ENCODE assay signal across 1 cellular context in the genomic region with DNA sequence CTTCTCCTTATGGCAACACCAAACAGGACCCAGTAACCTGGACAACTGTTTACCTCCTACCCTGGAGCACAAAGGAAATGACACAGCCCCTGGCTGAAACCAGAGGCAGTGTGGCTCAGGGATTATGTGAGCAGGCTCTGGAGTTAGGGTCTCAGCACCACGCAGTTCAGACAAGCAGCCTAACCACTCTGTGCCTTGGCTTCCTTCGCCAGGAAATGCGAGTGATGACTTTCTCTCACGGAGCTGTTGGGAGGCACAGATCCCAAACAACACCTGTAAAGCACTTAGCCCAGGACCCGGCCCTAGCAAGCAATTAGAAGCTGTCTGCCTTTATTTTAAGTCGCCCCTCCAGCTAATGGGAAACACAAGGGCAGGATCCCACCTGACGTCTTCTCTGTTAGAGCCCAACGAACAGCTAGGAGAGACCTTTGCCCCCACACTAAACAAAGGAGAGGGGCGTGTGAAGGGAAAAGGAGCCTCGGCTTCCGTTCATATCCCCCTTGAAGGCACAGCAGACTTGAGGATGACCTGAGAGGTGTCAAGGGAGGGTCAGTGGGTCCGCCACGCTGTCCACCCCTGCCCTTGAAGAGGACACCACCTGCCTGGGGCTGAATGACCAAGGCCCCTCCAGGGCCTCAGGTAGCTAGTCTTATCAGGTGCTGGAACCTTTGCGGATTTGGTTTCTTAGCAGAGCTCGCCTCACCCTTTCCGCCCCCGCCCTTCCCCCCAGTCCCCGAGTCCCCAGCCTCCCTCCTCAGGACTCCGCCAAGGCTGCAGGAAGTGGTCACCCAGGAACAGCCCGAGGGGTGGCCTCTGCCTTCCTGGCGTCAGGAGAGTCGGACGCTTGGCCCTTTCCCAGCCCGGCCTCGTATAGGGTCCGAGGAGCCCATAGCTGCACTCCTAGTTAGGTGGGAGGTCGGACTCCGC.
A peak's percentile ranks its signal among the peaks of the same experiment; 100 is the strongest.
TF ChIP-seq lines count a peak whose summit lies in the region.

No MANE protein-coding gene starts in this region.

TF ChIP-seq in HepG2, 621 proteins besides CTCF, POLR2A, EP300 and RAD21 (continued from another document):
- TF ChIP-seq, protein P1, sequence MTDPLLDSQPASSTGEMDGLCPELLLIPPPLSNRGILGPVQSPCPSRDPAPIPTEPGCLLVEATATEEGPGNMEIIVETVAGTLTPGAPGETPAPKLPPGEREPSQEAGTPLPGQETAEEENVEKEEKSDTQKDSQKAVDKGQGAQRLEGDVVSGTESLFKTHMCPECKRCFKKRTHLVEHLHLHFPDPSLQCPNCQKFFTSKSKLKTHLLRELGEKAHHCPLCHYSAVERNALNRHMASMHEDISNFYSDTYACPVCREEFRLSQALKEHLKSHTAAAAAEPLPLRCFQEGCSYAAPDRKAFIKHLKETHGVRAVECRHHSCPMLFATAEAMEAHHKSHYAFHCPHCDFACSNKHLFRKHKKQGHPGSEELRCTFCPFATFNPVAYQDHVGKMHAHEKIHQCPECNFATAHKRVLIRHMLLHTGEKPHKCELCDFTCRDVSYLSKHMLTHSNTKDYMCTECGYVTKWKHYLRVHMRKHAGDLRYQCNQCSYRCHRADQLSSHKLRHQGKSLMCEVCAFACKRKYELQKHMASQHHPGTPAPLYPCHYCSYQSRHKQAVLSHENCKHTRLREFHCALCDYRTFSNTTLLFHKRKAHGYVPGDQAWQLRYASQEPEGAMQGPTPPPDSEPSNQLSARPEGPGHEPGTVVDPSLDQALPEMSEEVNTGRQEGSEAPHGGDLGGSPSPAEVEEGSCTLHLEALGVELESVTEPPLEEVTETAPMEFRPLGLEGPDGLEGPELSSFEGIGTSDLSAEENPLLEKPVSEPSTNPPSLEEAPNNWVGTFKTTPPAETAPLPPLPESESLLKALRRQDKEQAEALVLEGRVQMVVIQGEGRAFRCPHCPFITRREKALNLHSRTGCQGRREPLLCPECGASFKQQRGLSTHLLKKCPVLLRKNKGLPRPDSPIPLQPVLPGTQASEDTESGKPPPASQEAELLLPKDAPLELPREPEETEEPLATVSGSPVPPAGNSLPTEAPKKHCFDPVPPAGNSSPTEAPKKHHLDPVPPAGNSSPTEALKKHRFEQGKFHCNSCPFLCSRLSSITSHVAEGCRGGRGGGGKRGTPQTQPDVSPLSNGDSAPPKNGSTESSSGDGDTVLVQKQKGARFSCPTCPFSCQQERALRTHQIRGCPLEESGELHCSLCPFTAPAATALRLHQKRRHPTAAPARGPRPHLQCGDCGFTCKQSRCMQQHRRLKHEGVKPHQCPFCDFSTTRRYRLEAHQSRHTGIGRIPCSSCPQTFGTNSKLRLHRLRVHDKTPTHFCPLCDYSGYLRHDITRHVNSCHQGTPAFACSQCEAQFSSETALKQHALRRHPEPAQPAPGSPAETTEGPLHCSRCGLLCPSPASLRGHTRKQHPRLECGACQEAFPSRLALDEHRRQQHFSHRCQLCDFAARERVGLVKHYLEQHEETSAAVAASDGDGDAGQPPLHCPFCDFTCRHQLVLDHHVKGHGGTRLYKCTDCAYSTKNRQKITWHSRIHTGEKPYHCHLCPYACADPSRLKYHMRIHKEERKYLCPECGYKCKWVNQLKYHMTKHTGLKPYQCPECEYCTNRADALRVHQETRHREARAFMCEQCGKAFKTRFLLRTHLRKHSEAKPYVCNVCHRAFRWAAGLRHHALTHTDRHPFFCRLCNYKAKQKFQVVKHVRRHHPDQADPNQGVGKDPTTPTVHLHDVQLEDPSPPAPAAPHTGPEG (CRISPR knock-in tag; IDR thresholded peaks at IDR 0.05), result no peak
- TF ChIP-seq RXRB (CRISPR knock-in tag; IDR thresholded peaks at IDR 0.05; ENCODE audit: borderline replicate concordance), result 0 out of 2 replicates have a peak, but pooled peaks have one; percentile 34
- TF ChIP-seq ZNF883 (CRISPR knock-in tag; IDR thresholded peaks at IDR 0.05; ENCODE audit: not compliant biosample characterization), result no peak
- no peak for TF ChIP-seq JARID2 (CRISPR knock-in tag; IDR thresholded peaks at IDR 0.05; ENCODE audit: insufficient replicate concordance)
- no peak for TF ChIP-seq SMC3 (IDR thresholded peaks at IDR 0.05; ENCODE audit: low read length)
- TF ChIP-seq SP2 (CRISPR knock-in tag; IDR thresholded peaks at IDR 0.05), result no peak
- TF ChIP-seq, protein P2, sequence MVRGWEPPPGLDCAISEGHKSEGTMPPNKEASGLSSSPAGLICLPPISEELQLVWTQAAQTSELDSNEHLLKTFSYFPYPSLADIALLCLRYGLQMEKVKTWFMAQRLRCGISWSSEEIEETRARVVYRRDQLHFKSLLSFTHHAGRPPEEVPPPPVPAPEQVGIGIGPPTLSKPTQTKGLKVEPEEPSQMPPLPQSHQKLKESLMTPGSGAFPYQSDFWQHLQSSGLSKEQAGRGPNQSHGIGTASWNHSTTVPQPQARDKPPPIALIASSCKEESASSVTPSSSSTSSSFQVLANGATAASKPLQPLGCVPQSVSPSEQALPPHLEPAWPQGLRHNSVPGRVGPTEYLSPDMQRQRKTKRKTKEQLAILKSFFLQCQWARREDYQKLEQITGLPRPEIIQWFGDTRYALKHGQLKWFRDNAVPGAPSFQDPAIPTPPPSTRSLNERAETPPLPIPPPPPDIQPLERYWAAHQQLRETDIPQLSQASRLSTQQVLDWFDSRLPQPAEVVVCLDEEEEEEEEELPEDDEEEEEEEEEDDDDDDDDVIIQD (CRISPR knock-in tag; IDR thresholded peaks at IDR 0.05; ENCODE audit: low read depth), result no peak
- TF ChIP-seq, protein P3, sequence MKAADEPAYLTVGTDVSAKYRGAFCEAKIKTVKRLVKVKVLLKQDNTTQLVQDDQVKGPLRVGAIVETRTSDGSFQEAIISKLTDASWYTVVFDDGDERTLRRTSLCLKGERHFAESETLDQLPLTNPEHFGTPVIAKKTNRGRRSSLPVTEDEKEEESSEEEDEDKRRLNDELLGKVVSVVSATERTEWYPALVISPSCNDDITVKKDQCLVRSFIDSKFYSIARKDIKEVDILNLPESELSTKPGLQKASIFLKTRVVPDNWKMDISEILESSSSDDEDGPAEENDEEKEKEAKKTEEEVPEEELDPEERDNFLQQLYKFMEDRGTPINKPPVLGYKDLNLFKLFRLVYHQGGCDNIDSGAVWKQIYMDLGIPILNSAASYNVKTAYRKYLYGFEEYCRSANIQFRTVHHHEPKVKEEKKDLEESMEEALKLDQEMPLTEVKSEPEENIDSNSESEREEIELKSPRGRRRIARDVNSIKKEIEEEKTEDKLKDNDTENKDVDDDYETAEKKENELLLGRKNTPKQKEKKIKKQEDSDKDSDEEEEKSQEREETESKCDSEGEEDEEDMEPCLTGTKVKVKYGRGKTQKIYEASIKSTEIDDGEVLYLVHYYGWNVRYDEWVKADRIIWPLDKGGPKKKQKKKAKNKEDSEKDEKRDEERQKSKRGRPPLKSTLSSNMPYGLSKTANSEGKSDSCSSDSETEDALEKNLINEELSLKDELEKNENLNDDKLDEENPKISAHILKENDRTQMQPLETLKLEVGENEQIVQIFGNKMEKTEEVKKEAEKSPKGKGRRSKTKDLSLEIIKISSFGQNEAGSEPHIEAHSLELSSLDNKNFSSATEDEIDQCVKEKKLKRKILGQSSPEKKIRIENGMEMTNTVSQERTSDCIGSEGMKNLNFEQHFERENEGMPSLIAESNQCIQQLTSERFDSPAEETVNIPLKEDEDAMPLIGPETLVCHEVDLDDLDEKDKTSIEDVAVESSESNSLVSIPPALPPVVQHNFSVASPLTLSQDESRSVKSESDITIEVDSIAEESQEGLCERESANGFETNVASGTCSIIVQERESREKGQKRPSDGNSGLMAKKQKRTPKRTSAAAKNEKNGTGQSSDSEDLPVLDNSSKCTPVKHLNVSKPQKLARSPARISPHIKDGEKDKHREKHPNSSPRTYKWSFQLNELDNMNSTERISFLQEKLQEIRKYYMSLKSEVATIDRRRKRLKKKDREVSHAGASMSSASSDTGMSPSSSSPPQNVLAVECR (CRISPR knock-in tag; IDR thresholded peaks at IDR 0.05; ENCODE audit: borderline replicate concordance), result 0 out of 2 replicates have a peak, but pooled peaks have one; percentile 27
- TF ChIP-seq, protein P4, sequence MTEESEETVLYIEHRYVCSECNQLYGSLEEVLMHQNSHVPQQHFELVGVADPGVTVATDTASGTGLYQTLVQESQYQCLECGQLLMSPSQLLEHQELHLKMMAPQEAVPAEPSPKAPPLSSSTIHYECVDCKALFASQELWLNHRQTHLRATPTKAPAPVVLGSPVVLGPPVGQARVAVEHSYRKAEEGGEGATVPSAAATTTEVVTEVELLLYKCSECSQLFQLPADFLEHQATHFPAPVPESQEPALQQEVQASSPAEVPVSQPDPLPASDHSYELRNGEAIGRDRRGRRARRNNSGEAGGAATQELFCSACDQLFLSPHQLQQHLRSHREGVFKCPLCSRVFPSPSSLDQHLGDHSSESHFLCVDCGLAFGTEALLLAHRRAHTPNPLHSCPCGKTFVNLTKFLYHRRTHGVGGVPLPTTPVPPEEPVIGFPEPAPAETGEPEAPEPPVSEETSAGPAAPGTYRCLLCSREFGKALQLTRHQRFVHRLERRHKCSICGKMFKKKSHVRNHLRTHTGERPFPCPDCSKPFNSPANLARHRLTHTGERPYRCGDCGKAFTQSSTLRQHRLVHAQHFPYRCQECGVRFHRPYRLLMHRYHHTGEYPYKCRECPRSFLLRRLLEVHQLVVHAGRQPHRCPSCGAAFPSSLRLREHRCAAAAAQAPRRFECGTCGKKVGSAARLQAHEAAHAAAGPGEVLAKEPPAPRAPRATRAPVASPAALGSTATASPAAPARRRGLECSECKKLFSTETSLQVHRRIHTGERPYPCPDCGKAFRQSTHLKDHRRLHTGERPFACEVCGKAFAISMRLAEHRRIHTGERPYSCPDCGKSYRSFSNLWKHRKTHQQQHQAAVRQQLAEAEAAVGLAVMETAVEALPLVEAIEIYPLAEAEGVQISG (CRISPR knock-in tag; IDR thresholded peaks at IDR 0.05), result peak; percentile 22; the same call in 1 of the 2 replicates
- TF ChIP-seq NBN (conservative IDR thresholded peaks at IDR 0.05), result no peak
- peak; percentile 41; the same call in 1 of the 2 replicates for TF ChIP-seq SPEN (CRISPR knock-in tag; IDR thresholded peaks at IDR 0.05; ENCODE audit: low read depth)
- no peak for TF ChIP-seq ZNF598 (CRISPR knock-in tag; IDR thresholded peaks at IDR 0.05; ENCODE audit: borderline replicate concordance)
- peak; percentile 18; the same call in 1 of the 2 replicates for TF ChIP-seq TBX2 (CRISPR knock-in tag; IDR thresholded peaks at IDR 0.05; ENCODE audit: borderline replicate concordance)
- TF ChIP-seq KDM2A (CRISPR knock-in tag; IDR thresholded peaks at IDR 0.05; ENCODE audit: borderline replicate concordance, low read depth), result peak; percentile 9; the same call in 1 of the 2 replicates
- TF ChIP-seq ZMYM3 (CRISPR knock-in tag; IDR thresholded peaks at IDR 0.05), result peak; percentile 44; the same call in 1 of the 2 replicates
- no peak for TF ChIP-seq SKI (IDR thresholded peaks at IDR 0.05; ENCODE audit: partially characterized antibody)
- peak; percentile 61 for TF ChIP-seq SAP130 (CRISPR knock-in tag; IDR thresholded peaks at IDR 0.05; ENCODE audit: low read depth)
- no peak for TF ChIP-seq LCORL (IDR thresholded peaks at IDR 0.05)
- TF ChIP-seq LCORL (CRISPR knock-in tag; IDR thresholded peaks at IDR 0.05), result 0 out of 2 replicates have a peak, but pooled peaks have one; percentile 31
- TF ChIP-seq HDAC1 (CRISPR knock-in tag; IDR thresholded peaks at IDR 0.05), result 0 out of 2 replicates have a peak, but pooled peaks have one; percentile 9
- TF ChIP-seq RFX1 (IDR thresholded peaks at IDR 0.05), result peak; percentile 14; the same call in 1 of the 2 replicates
